Comparison of ENCODE assay signal across 8 cellular contexts in genomic region chr1:6185635-6186382, GRCh38. TPM values are rescaled to one million over a fixed set of nuclear protein-coding genes. Genes with fewer than 3 reads are reported as not detected.
DNase-seq lines count a peak whose midpoint lies in the region; ATAC-seq and TF ChIP-seq lines count a peak whose summit lies in the region.

No MANE protein-coding gene starts in this region.

- CTCF ChIA-PET in AG04449 (lab: Yijun Ruan, JAX) = interaction anchor here (0.6 to 4.4 kb wide), 12 partner anchors 10 to 151 kb away, joined by 3 to 35 read pairs (median 4); partner anchors contain the start of gene RPL22

- POLR2A ChIA-PET in AG04449 (lab: Yijun Ruan, JAX) = no interaction called here

- DNase-seq in AG04449 (ENCODE audit: low read depth, low spot score) (no peak), GM10266 (ENCODE audit: extremely low spot score) (no peak), RPMI8226 (peak; percentile 45), fibroblast of the aortic adventitia (ENCODE audit: low read depth) (peak; percentile 49), activated gamma-delta T cell (lab: John Stamatoyannopoulos, UW) (no peak), NCI-H1048 (lab: John Stamatoyannopoulos, UW) (no peak), NCI-H1436 (lab: John Stamatoyannopoulos, UW) (no peak)

- no peak for ATAC-seq in HG03457 (IDR thresholded peaks at IDR 0.05; ENCODE audit: unreplicated experiment)

- H3K4me3 ChIP-seq in AG04449 (ENCODE audit: low read depth, low read length) = no peak overlapping the region
- no peak overlapping the region for H3K4me3 ChIP-seq in fibroblast of the aortic adventitia (ENCODE audit: low read depth, low read length)

- peak; percentile 35 for TF ChIP-seq CTCF in AG04449 (IDR thresholded peaks at IDR 0.05; ENCODE audit: insufficient read depth, low read length, missing control alignments)
- peak; percentile 57 for TF ChIP-seq CTCF in GM10266 (IDR thresholded peaks at IDR 0.05; ENCODE audit: control insufficient read depth, insufficient read depth, low read depth, missing control alignments)
- peak; percentile 53 for TF ChIP-seq CTCF in fibroblast of the aortic adventitia (IDR thresholded peaks at IDR 0.05; ENCODE audit: insufficient read depth, low read length)

RNA-seq across cellular contexts. Expression of gene CHD5, which starts 5.7 kb away (rescaled TPM):
- 0.08 and 0.09 TPM in 2 replicates for total RNA-seq in fibroblast of the aortic adventitia (ENCODE audit: low replicate concordance)

RNA-seq across cellular contexts. Expression of gene RPL22, which starts 13.6 kb away (rescaled TPM):
- 169 and 279 TPM in 2 replicates for total RNA-seq in fibroblast of the aortic adventitia (ENCODE audit: low replicate concordance)

RNA-seq across cellular contexts. Expression of gene RNF207, which starts 20.1 kb away (rescaled TPM):
- total RNA-seq in fibroblast of the aortic adventitia (ENCODE audit: low replicate concordance) = 7.8 and 42.6 TPM in 2 replicates

RNA-seq across cellular contexts. Expression of gene ICMT, which starts 50.0 kb away (rescaled TPM):
- 53.5 and 99.1 TPM in 2 replicates for total RNA-seq in fibroblast of the aortic adventitia (ENCODE audit: low replicate concordance)

RNA-seq across cellular contexts. Expression of gene HES3, which starts 58.2 kb away (rescaled TPM):
- not detected in 2 replicates for total RNA-seq in fibroblast of the aortic adventitia (ENCODE audit: low replicate concordance)

Comparison
In these comparisons a context has a peak if more than half of its experiments do, and no peak if none do; other contexts are left out.
1. DNase-seq: peak in RPMI8226 (single experiment) and fibroblast of the aortic adventitia (single experiment); none in AG04449 (single experiment), GM10266 (single experiment), activated gamma-delta T cell (single experiment), NCI-H1048 (single experiment) and NCI-H1436 (single experiment).
2. Peak in every context shown above with its lines, with median percentiles within 50 percentile points of each other: CTCF ChIP-seq.